Comparison of ENCODE assay signal across 16 cellular contexts in the genomic region with DNA sequence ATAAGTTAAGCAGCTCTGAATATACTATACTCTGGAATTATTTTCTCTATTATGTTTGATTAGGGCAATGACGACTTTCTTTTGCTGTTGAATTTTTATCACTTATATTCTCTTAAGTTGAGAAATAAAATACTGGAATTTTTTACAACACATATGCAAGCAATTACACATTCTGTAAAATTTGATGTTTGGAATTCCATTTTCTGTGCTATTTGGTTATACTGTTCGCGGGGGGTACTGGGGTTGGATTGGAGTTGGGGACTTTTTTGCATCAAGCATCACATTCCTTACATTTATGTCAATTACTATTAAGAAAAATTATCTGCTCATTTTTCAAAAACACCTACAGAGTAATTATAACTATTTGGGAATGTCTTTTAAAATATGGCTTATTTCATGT. TPM values are rescaled to one million over a fixed set of nuclear protein-coding genes. Genes with fewer than 3 reads are reported as not detected.
A peak's percentile ranks its signal among the peaks of the same experiment; 100 is the strongest.
DNase-seq lines count a peak whose midpoint lies in the region; ATAC-seq, FAIRE-seq and TF ChIP-seq lines count a peak whose summit lies in the region.
"Had no signal": no experiment of that assay in that cellular context is flagged by ENCODE, and none has a peak within 500 bp of the region (broad histone marks: within the 10 kb centered on the region; RNA-seq: fewer than 3 reads in every experiment).

No MANE protein-coding gene starts in this region.

- TF ChIP-seq CTCF in AG04450 (IDR thresholded peaks at IDR 0.05; ENCODE audit: low read depth, low read length) (no peak), fibroblast of pulmonary artery (IDR thresholded peaks at IDR 0.05; ENCODE audit: low read length, missing control alignments) (no peak), psoas muscle (IDR thresholded peaks at IDR 0.05) (no peak)

- no peak overlapping the region for H3K27ac ChIP-seq in AG04450 (ENCODE audit: low read depth, low read length)
- H3K27ac ChIP-seq in SJSA1, result peak overlapping the region; percentile 84
- no peak overlapping the region for H3K27ac ChIP-seq in psoas muscle
- no peak overlapping the region for H3K27ac ChIP-seq in small intestine (ENCODE audit: low read depth in 1 of 2, low read length in 1 of 2)
- H3K27ac ChIP-seq: BLaER1 treated with 17β-estradiol and CSF1 and Interleukin-3, amounts not matched to agents 10 nM and 100 nM had no signal

- DNase-seq in AG04450 (ENCODE audit: low read depth, low spot score) (no peak), SJSA1 (ENCODE audit: low read depth in 1 of 2, low spot score in 2 of 2) (peak in 1 of 2 experiments; percentile 33), fibroblast of pulmonary artery (ENCODE audit: low read depth) (no peak), psoas muscle (no peak), small intestine (no peak)
- no peak for DNase-seq in activated CD4-positive, alpha-beta T cell treated with anti-CD3 and anti-CD28 coated beads, Interleukin-2, amount 50 U/mL, for 48 hours
- no peak for DNase-seq in stimulated activated CD4-positive, alpha-beta T cell treated with anti-CD3 and anti-CD28 coated beads, Interleukin-15, amount 100 ng/mL, for 24 hours
- no peak for DNase-seq in stimulated activated CD8-positive, alpha-beta memory T cell treated with anti-CD3 and anti-CD28 coated beads, Interleukin-4, amount 100 ng/mL, for 48 hours
- DNase-seq: activated CD4-positive, alpha-beta memory T cell treated with anti-CD3 and anti-CD28 coated beads for 36 hours; activated naive CD4-positive, alpha-beta T cell treated with anti-CD3 and anti-CD28 coated beads, Interleukin-2, amount 10 ng/mL, durations not matched to agents 7 days and 5 days; GF-D8; naive thymus-derived CD8-positive, alpha-beta T cell; NCI-H1436 treated with DMSO at 0.1 percent for 48 hours; NK-92 treated with Interleukin-12 subunit alpha and Interleukin-12 subunit beta, amount 100 ng/mL, for 24 hours; stimulated activated CD4-positive, alpha-beta T cell treated with anti-CD3 and anti-CD28 coated beads, Interleukin-4, amount 100 ng/mL, for 4 hours had no signal

- WGBS in psoas muscle, 3 donors, result 59 to 73% (median 67%) methylated on average over 3 of the region's 3 CpGs
- 65 to 93% (median 91%) methylated on average over 3 of the region's 3 CpGs for WGBS in small intestine, 3 donors

- intact Hi-C loops in psoas muscle (cut with DNase I), result no loop called here

- H3K27me3 ChIP-seq in AG04450 (ENCODE audit: control insufficient read depth, insufficient read depth, low read length), result no peaks in the 10 kb centered on the region
- no peaks in the 10 kb centered on the region for H3K27me3 ChIP-seq in SJSA1 (replicated peaks)
- H3K27me3 ChIP-seq in psoas muscle (ENCODE audit: insufficient read depth in 3 of 3, low read length in 2 of 3), result no peaks in the 10 kb centered on the region
- H3K27me3 ChIP-seq in small intestine (ENCODE audit: control insufficient read depth in 2 of 2, insufficient read depth in 2 of 2, low read length in 2 of 2), result no peaks in the 10 kb centered on the region
- H3K27me3 ChIP-seq: BLaER1 treated with 17β-estradiol and CSF1 and Interleukin-3, amounts not matched to agents 10 nM and 100 nM had no signal

- H3K4me1 ChIP-seq in SJSA1 (replicated peaks) (peaks cover 24% of the 10 kb centered on the region), psoas muscle (no peaks in the 10 kb centered on the region), small intestine (ENCODE audit: control insufficient read depth in 2 of 2, insufficient read depth in 1 of 2, low read depth in 1 of 2, low read length in 1 of 2) (no peaks in the 10 kb centered on the region)
- H3K4me1 ChIP-seq: BLaER1 treated with 17β-estradiol and CSF1 and Interleukin-3, amounts not matched to agents 10 nM and 100 nM had no signal

- H3K9me3 ChIP-seq in AG04450 (ENCODE audit: control insufficient read depth, insufficient read depth, low read length), result peaks cover 5% of the 10 kb centered on the region; the same call in 1 of the 2 replicates
- no peaks in the 10 kb centered on the region for H3K9me3 ChIP-seq in SJSA1 (replicated peaks)
- H3K9me3 ChIP-seq in psoas muscle, result no peaks in the 10 kb centered on the region
- no peaks in the 10 kb centered on the region for H3K9me3 ChIP-seq in small intestine (ENCODE audit: control insufficient read depth, low read depth)
- H3K9me3 ChIP-seq: BLaER1 treated with 17β-estradiol and CSF1 and Interleukin-3, amounts not matched to agents 10 nM and 100 nM had no signal

- H3K4me3 ChIP-seq in AG04450 (ENCODE audit: low read depth, low read length) (peak overlapping the region; percentile 75), SJSA1 (peak overlapping the region; percentile 60), fibroblast of pulmonary artery (replicated peaks; ENCODE audit: low read depth, low read length) (peak overlapping the region; percentile 89), psoas muscle (peak overlapping the region; percentile 64), small intestine (ENCODE audit: low read depth in 1 of 2, low read length in 2 of 2) (no peak overlapping the region)
- H3K4me3 ChIP-seq: BLaER1 treated with 17β-estradiol and CSF1 and Interleukin-3, amounts not matched to agents 10 nM and 100 nM had no signal

- CTCF ChIA-PET in AG04450 (lab: Charles Lee), result interaction anchor here (1.1 to 3.7 kb wide), 5 partner anchors 10 to 236 kb away, joined by 3 to 27 read pairs (median 13); no protein-coding TSS in a partner anchor

- no peak for FAIRE-seq in small intestine (lab: Jason Lieb, UNC)

- POLR2A ChIA-PET in AG04450 (lab: Yijun Ruan, JAX), result interaction anchor here (1.1 to 2.8 kb wide), 3 partner anchors 40 to 234 kb away, joined by 3 to 9 read pairs (median 5); no protein-coding TSS in a partner anchor

- H3K36me3 ChIP-seq in SJSA1 (peaks cover 33% of the 10 kb centered on the region), psoas muscle (ENCODE audit: insufficient read depth in 1 of 2, low read depth in 1 of 2) (no peaks in the 10 kb centered on the region), small intestine (ENCODE audit: control insufficient read depth in 2 of 2, insufficient read depth in 2 of 2, low read length in 2 of 2) (no peaks in the 10 kb centered on the region)
- H3K36me3 ChIP-seq: BLaER1 treated with 17β-estradiol and CSF1 and Interleukin-3, amounts not matched to agents 10 nM and 100 nM had no signal

- no peak for ATAC-seq in psoas muscle
- ATAC-seq: naive thymus-derived CD8-positive, alpha-beta T cell had no signal

RNA-seq across cellular contexts. Expression of a gene that starts 2.1 kb away (rescaled TPM):
- polyA plus RNA-seq in AG04450 (2011; rRNA removed) (269 and 305 TPM in 2 replicates), psoas muscle (1 to 10 TPM; 2.3 to 3.8 (median 2.4) TPM), small intestine (10 to 100 TPM in 1 of 3 donors, 1 to 10 TPM in 1, under 1 TPM in 1; 0.45 to 14.2 (median 1.4) TPM)
- polyA minus RNA-seq in AG04450 (2011; rRNA and poly(A)+ RNA removed), result 292 and 320 TPM in 2 replicates
- 917 and 1,030 TPM in 2 replicates for total RNA-seq in SJSA1 (2014; rRNA removed; shearing (Covaris generic))
- 10 to 100 TPM in 2 of 4 donors, 1 to 10 TPM in 2; 3.9 to 16.8 (median 8.9) TPM for total RNA-seq in psoas muscle

Comparison
In these comparisons a context has a peak if more than half of its experiments do, and no peak if none do; other contexts are left out.
1. H3K4me3 ChIP-seq: peak in AG04450 (single experiment), SJSA1 (single experiment), fibroblast of pulmonary artery (single experiment) and psoas muscle (single experiment); none in small intestine (0 of 2).
2. RNA of a gene that starts 2.1 kb away (polyA plus RNA-seq): 269 to 305 TPM in AG04450; 2.3 to 3.8 TPM in psoas muscle and 0.45 to 14.2 TPM in small intestine; every median in the first group is over 10 times any median in the second.